In genomic region chr1:32989160-32989894, GRCh38 we compare ENCODE assay signal across 8 cellular contexts. TPM values are rescaled to one million over a fixed set of nuclear protein-coding genes. Genes with fewer than 3 reads are reported as not detected.
DNase-seq lines count a peak whose midpoint lies in the region; ATAC-seq lines count a peak whose summit lies in the region.

No MANE protein-coding gene starts in this region.

- peak; percentile 50 for DNase-seq in stimulated activated naive CD4-positive, alpha-beta T cell treated with Interleukin-2 at 50 U/mL for 16 hours (lab: John Stamatoyannopoulos, UW)
- no peak for DNase-seq in stimulated activated naive CD4-positive, alpha-beta T cell (lab: John Stamatoyannopoulos, UW)
- DNase-seq in activated CD4-positive, alpha-beta T cell treated with anti-CD3 and anti-CD28 coated beads, Interleukin-2, amount 10 ng/mL, durations not matched to agents 24 days and 14 days: peak; percentile 86
- DNase-seq in fibroblast of the conjunctiva (ENCODE audit: low read depth) (peak; percentile 87), pulmonary artery endothelial cell (ENCODE audit: low read depth, low spot score) (peak; percentile 89), middle frontal gyrus (ENCODE audit: extremely low spot score, low spot score) (no peak), NCI-H187 (lab: John Stamatoyannopoulos, UW) (no peak)

- peak overlapping the region; percentile 86 for H3K27ac Mint-ChIP-seq in activated CD4-positive, alpha-beta T cell treated with anti-CD3 and anti-CD28 coated beads, Interleukin-2, amount 10 ng/mL, durations not matched to agents 24 days and 14 days

- H3K9me3 Mint-ChIP-seq in activated CD4-positive, alpha-beta T cell treated with anti-CD3 and anti-CD28 coated beads, Interleukin-2, amount 10 ng/mL, durations not matched to agents 24 days and 14 days: no peaks in the 10 kb centered on the region

- peak overlapping the region; percentile 80 for H3K4me3 Mint-ChIP-seq in activated CD4-positive, alpha-beta T cell treated with anti-CD3 and anti-CD28 coated beads, Interleukin-2, amount 10 ng/mL, durations not matched to agents 24 days and 14 days

- H3K4me1 Mint-ChIP-seq in activated CD4-positive, alpha-beta T cell treated with anti-CD3 and anti-CD28 coated beads, Interleukin-2, amount 10 ng/mL, durations not matched to agents 24 days and 14 days: peaks cover 77% of the 10 kb centered on the region

- H3K36me3 Mint-ChIP-seq in activated CD4-positive, alpha-beta T cell treated with anti-CD3 and anti-CD28 coated beads, Interleukin-2, amount 10 ng/mL, durations not matched to agents 24 days and 14 days (ENCODE audit: low read depth): peaks cover 16% of the 10 kb centered on the region

- no peak for ATAC-seq in HG02763 (IDR thresholded peaks at IDR 0.05; ENCODE audit: unreplicated experiment)

- intact Hi-C loops in activated CD4-positive, alpha-beta T cell treated with anti-CD3 and anti-CD28 coated beads, Interleukin-2, amount 10 ng/mL, durations not matched to agents 24 days and 14 days (cut with micrococcal nuclease): loop anchor here (1.0 kb wide), 1 partner anchor 8 kb away; no protein-coding TSS in a partner anchor

- no peaks in the 10 kb centered on the region for H3K27me3 Mint-ChIP-seq in activated CD4-positive, alpha-beta T cell treated with anti-CD3 and anti-CD28 coated beads, Interleukin-2, amount 10 ng/mL, durations not matched to agents 24 days and 14 days

RNA-seq across cellular contexts. Expression of gene RNF19B, which starts 24.7 kb away (rescaled TPM):
- total RNA-seq in activated CD4-positive, alpha-beta T cell treated with anti-CD3 and anti-CD28 coated beads, Interleukin-2, amount 10 ng/mL, durations not matched to agents 24 days and 14 days: 44.5 and 46.8 TPM in 2 replicates
- 30.9 and 31.2 TPM in 2 replicates for total RNA-seq in pulmonary artery endothelial cell

RNA-seq across cellular contexts. Expression of gene AK2, which starts 47.4 kb away (rescaled TPM):
- total RNA-seq in activated CD4-positive, alpha-beta T cell treated with anti-CD3 and anti-CD28 coated beads, Interleukin-2, amount 10 ng/mL, durations not matched to agents 24 days and 14 days: 424 and 429 TPM in 2 replicates
- total RNA-seq in pulmonary artery endothelial cell: 102 and 132 TPM in 2 replicates

Comparison
In these comparisons a context has a peak if more than half of its experiments do, and no peak if none do; other contexts are left out.
1. DNase-seq: peak in stimulated activated naive CD4-positive, alpha-beta T cell treated with Interleukin-2 at 50 U/mL for 16 hours (single experiment), activated CD4-positive, alpha-beta T cell treated with anti-CD3 and anti-CD28 coated beads, Interleukin-2, amount 10 ng/mL, durations not matched to agents 24 days and 14 days (single experiment), fibroblast of the conjunctiva (single experiment) and pulmonary artery endothelial cell (single experiment); none in stimulated activated naive CD4-positive, alpha-beta T cell (0 of 6), middle frontal gyrus (single experiment) and NCI-H187 (0 of 2).